ENCODE assay signal across 8 cellular contexts in genomic region chr2:201882353-201883095, GRCh38.
DNase-seq lines count a peak whose midpoint lies in the region; ATAC-seq and TF ChIP-seq lines count a peak whose summit lies in the region.

No MANE protein-coding gene starts in this region.

- no peaks in the 10 kb centered on the region for H3K36me3 Mint-ChIP-seq in activated naive CD4-positive, alpha-beta T cell treated with anti-CD3 and anti-CD28 coated beads for 36 hours (ENCODE audit: low read depth)
- H3K36me3 Mint-ChIP-seq in osteocyte (ENCODE audit: unreplicated experiment), result no peaks in the 10 kb centered on the region

- H3K4me1 ChIP-seq in upper lobe of right lung, result peaks cover 12% of the 10 kb centered on the region

- no peaks in the 10 kb centered on the region for H3K9me3 ChIP-seq in upper lobe of right lung

- CTCF ChIA-PET in activated naive CD4-positive, alpha-beta T cell treated with anti-CD3 and anti-CD28 coated beads for 36 hours (lab: Charles Lee), result no interaction called here
- CTCF ChIA-PET in HEK293T (lab: Yijun Ruan, JAX), result no interaction called here

- no peaks in the 10 kb centered on the region for H3K36me3 ChIP-seq in upper lobe of right lung

- no peak overlapping the region for H3K4me3 ChIP-seq in upper lobe of right lung

- no peaks in the 10 kb centered on the region for H3K9me3 Mint-ChIP-seq in activated naive CD4-positive, alpha-beta T cell treated with anti-CD3 and anti-CD28 coated beads for 36 hours
- no peaks in the 10 kb centered on the region for H3K9me3 Mint-ChIP-seq in osteocyte (ENCODE audit: unreplicated experiment)

- POLR2A ChIA-PET in HEK293T (lab: Yijun Ruan, JAX), result no interaction called here

- no peak overlapping the region for H3K27ac Mint-ChIP-seq in activated naive CD4-positive, alpha-beta T cell treated with anti-CD3 and anti-CD28 coated beads for 36 hours
- peak overlapping the region; percentile 36 for H3K27ac Mint-ChIP-seq in osteocyte (ENCODE audit: unreplicated experiment)

- ATAC-seq in upper lobe of right lung, result no peak

- no peak overlapping the region for H3K27ac ChIP-seq in upper lobe of right lung

- TF ChIP-seq CTCF in osteocyte (IDR thresholded peaks at IDR 0.05) (no peak), upper lobe of right lung (IDR thresholded peaks at IDR 0.05) (no peak)

- peak overlapping the region; percentile 16 for H3K4me3 Mint-ChIP-seq in activated naive CD4-positive, alpha-beta T cell treated with anti-CD3 and anti-CD28 coated beads for 36 hours
- H3K4me3 Mint-ChIP-seq in osteocyte (ENCODE audit: unreplicated experiment), result peak overlapping the region; percentile 45

- intact Hi-C loops in activated naive CD4-positive, alpha-beta T cell treated with anti-CD3 and anti-CD28 coated beads for 36 hours (cut with micrococcal nuclease), result no loop called here
- intact Hi-C loops in upper lobe of right lung (cut with DNase I), result no loop called here

- peak; percentile 14 for DNase-seq in activated naive CD4-positive, alpha-beta T cell treated with anti-CD3 and anti-CD28 coated beads for 36 hours
- DNase-seq in activated naive CD4-positive, alpha-beta T cell treated with Interleukin-2 at 50 U/mL for 16 hours, result no peak
- DNase-seq in NCI-H1092 (lab: John Stamatoyannopoulos, UW) (peak; percentile 42), astrocyte of the hippocampus (ENCODE audit: low read depth, low spot score) (peak; percentile 73), osteocyte (ENCODE audit: extremely low spot score, unreplicated experiment) (no peak), upper lobe of right lung (no peak), NCI-H187 treated with DMSO at 0.1 percent for 48 hours (lab: John Stamatoyannopoulos, UW) (no peak), HEK293T (ENCODE audit: extremely low spot score) (no peak)

- no peaks in the 10 kb centered on the region for H3K27me3 ChIP-seq in upper lobe of right lung

- H3K4me1 Mint-ChIP-seq in activated naive CD4-positive, alpha-beta T cell treated with anti-CD3 and anti-CD28 coated beads for 36 hours (ENCODE audit: low read depth), result peaks cover 20% of the 10 kb centered on the region
- peaks cover 35% of the 10 kb centered on the region for H3K4me1 Mint-ChIP-seq in osteocyte (ENCODE audit: unreplicated experiment)

- H3K27me3 Mint-ChIP-seq in activated naive CD4-positive, alpha-beta T cell treated with anti-CD3 and anti-CD28 coated beads for 36 hours (ENCODE audit: low read depth), result peaks cover 27% of the 10 kb centered on the region
- no peaks in the 10 kb centered on the region for H3K27me3 Mint-ChIP-seq in osteocyte (ENCODE audit: unreplicated experiment)

TF ChIP-seq in HEK293T, 16 proteins besides CTCF, POLR2A, EP300 and RAD21:
- TF ChIP-seq NFRKB (IDR thresholded peaks at IDR 0.05) (no peak), BHLHE40 (IDR thresholded peaks at IDR 0.05; ENCODE audit: borderline replicate concordance) (no peak), L3MBTL2 (conservative IDR thresholded peaks at IDR 0.05) (no peak), FOXA1 (IDR thresholded peaks at IDR 0.05) (no peak), HDGF (IDR thresholded peaks at IDR 0.05; ENCODE audit: borderline replicate concordance) (no peak), TARDBP (IDR thresholded peaks at IDR 0.05) (no peak), ARNT (IDR thresholded peaks at IDR 0.05) (no peak), SUZ12 (IDR thresholded peaks at IDR 0.05) (no peak), ZNF384 (IDR thresholded peaks at IDR 0.05) (no peak), FOXK2 (IDR thresholded peaks at IDR 0.05) (no peak), SP1 (IDR thresholded peaks at IDR 0.05) (no peak), ELF4 (IDR thresholded peaks at IDR 0.05) (no peak), CTBP1 (IDR thresholded peaks at IDR 0.05; ENCODE audit: borderline replicate concordance) (no peak), LEF1 (IDR thresholded peaks at IDR 0.05; ENCODE audit: borderline replicate concordance) (no peak), FOXM1 (IDR thresholded peaks at IDR 0.05; ENCODE audit: borderline replicate concordance) (no peak)
- TF ChIP-seq, protein P1, sequence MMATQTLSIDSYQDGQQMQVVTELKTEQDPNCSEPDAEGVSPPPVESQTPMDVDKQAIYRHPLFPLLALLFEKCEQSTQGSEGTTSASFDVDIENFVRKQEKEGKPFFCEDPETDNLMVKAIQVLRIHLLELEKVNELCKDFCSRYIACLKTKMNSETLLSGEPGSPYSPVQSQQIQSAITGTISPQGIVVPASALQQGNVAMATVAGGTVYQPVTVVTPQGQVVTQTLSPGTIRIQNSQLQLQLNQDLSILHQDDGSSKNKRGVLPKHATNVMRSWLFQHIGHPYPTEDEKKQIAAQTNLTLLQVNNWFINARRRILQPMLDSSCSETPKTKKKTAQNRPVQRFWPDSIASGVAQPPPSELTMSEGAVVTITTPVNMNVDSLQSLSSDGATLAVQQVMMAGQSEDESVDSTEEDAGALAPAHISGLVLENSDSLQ (IDR thresholded peaks at IDR 0.05), result no peak

Comparison
In these comparisons a context has a peak if more than half of its experiments do, and no peak if none do; other contexts are left out.
1. DNase-seq: peak in activated naive CD4-positive, alpha-beta T cell treated with anti-CD3 and anti-CD28 coated beads for 36 hours (single experiment), NCI-H1092 (single experiment) and astrocyte of the hippocampus (single experiment); none in activated naive CD4-positive, alpha-beta T cell treated with Interleukin-2 at 50 U/mL for 16 hours (single experiment), osteocyte (single experiment), upper lobe of right lung (single experiment), NCI-H187 treated with DMSO at 0.1 percent for 48 hours (single experiment) and HEK293T (single experiment).